31 cellular contexts compared by ENCODE assay signal in genomic region chr12:49417558-49417957, GRCh38.
"Had no signal": no experiment of that assay in that cellular context is flagged by ENCODE, and none has a peak within 500 bp of the region (broad histone marks: within the 10 kb centered on the region; RNA-seq: fewer than 3 reads in every experiment).

No MANE protein-coding gene starts in this region.

- H3K27me3 Mint-ChIP-seq: naive B cell; stimulated activated naive CD8-positive, alpha-beta T cell treated with anti-CD3 and anti-CD28 coated beads, Interleukin-15, Interleukin-2, amounts not matched to agents 100 ng/mL and 50 ng/mL, for 24 hours had no signal

- H3K4me3 ChIP-seq: left lung, lower lobe of right lung, neural progenitor cell, psoas muscle, right atrium auricular region, sigmoid colon, spleen, suprapubic skin, thoracic aorta, tibial artery, uterus had no signal

- H3K36me3 Mint-ChIP-seq: immature natural killer cell; naive B cell; natural killer cell; stimulated activated effector memory CD8-positive, alpha-beta T cell treated with anti-CD3 and anti-CD28 coated beads, Interleukin-12 subunit alpha, Interleukin-12 subunit beta, amount 100 ng/mL, for 72 hours had no signal

- H3K27ac ChIP-seq: left lung, lower lobe of right lung, neural progenitor cell, neutrophil, parathyroid adenoma, psoas muscle, right atrium auricular region, sigmoid colon, spleen, suprapubic skin, thoracic aorta, tibial artery, uterus had no signal

- FAIRE-seq: islet of Langerhans, kidney, small intestine had no signal

- H3K9me3 Mint-ChIP-seq: immature natural killer cell; naive B cell; natural killer cell; nephron progenitor cell; neural progenitor cell; stimulated activated effector memory CD8-positive, alpha-beta T cell treated with anti-CD3 and anti-CD28 coated beads, Interleukin-12 subunit alpha, Interleukin-12 subunit beta, amount 100 ng/mL, for 72 hours; stimulated activated naive CD8-positive, alpha-beta T cell treated with anti-CD3 and anti-CD28 coated beads, Interleukin-15, Interleukin-2, amounts not matched to agents 100 ng/mL and 50 ng/mL, for 24 hours had no signal

- H2AFZ ChIP-seq: neural progenitor cell, parathyroid adenoma had no signal

- ATAC-seq: left lung; lower lobe of right lung; natural killer cell; psoas muscle; stimulated activated effector memory CD8-positive, alpha-beta T cell treated with anti-CD3 and anti-CD28 coated beads, Interleukin-12 subunit alpha, Interleukin-12 subunit beta, amount 100 ng/mL, for 72 hours had no signal

- H3K9me3 ChIP-seq: left lung, lower lobe of right lung, neutrophil, psoas muscle, right atrium auricular region, sigmoid colon, spleen, suprapubic skin, thoracic aorta, tibial artery, uterus had no signal

- H3K36me3 ChIP-seq: left lung, lower lobe of right lung, neural progenitor cell, neutrophil, right atrium auricular region, sigmoid colon, spleen, suprapubic skin, thoracic aorta, tibial artery, uterus had no signal

- H3K27ac Mint-ChIP-seq: immature natural killer cell; natural killer cell; neural progenitor cell; stimulated activated effector memory CD8-positive, alpha-beta T cell treated with anti-CD3 and anti-CD28 coated beads, Interleukin-12 subunit alpha, Interleukin-12 subunit beta, amount 100 ng/mL, for 72 hours; stimulated activated naive CD8-positive, alpha-beta T cell treated with anti-CD3 and anti-CD28 coated beads, Interleukin-15, Interleukin-2, amounts not matched to agents 100 ng/mL and 50 ng/mL, for 24 hours had no signal

- DNase-seq: hypothalamus; immature natural killer cell; kidney; left colon; left lung; lower lobe of right lung; mammary epithelial cell; mesendoderm; naive B cell; natural killer cell; nephron progenitor cell; occipital lobe; psoas muscle; sigmoid colon; spleen; stimulated activated CD4-positive, alpha-beta T cell treated with anti-CD3 and anti-CD28 coated beads, Interleukin-4, amount 100 ng/mL, for 24 hours; stimulated activated naive CD4-positive, alpha-beta T cell; tibial artery; trophoblast cell; uterus had no signal

- H3K4me3 Mint-ChIP-seq: immature natural killer cell; mesothelial cell of epicardium; natural killer cell; nephron progenitor cell; neural progenitor cell; stimulated activated effector memory CD8-positive, alpha-beta T cell treated with anti-CD3 and anti-CD28 coated beads, Interleukin-12 subunit alpha, Interleukin-12 subunit beta, amount 100 ng/mL, for 72 hours; stimulated activated naive CD8-positive, alpha-beta T cell treated with anti-CD3 and anti-CD28 coated beads, Interleukin-15, Interleukin-2, amounts not matched to agents 100 ng/mL and 50 ng/mL, for 24 hours had no signal

- H3K4me1 ChIP-seq: left lung, lower lobe of right lung, right atrium auricular region, sigmoid colon, spleen, tibial artery, uterus had no signal

- H3K27me3 ChIP-seq: left lung, neural progenitor cell, neutrophil, right atrium auricular region, sigmoid colon, spleen, suprapubic skin, tibial artery, uterus had no signal

- H3K9ac ChIP-seq: neural progenitor cell, parathyroid adenoma had no signal

- H3K4me1 Mint-ChIP-seq: stimulated activated effector memory CD8-positive, alpha-beta T cell treated with anti-CD3 and anti-CD28 coated beads, Interleukin-12 subunit alpha, Interleukin-12 subunit beta, amount 100 ng/mL, for 72 hours had no signal

- H3K4me2 ChIP-seq: neural progenitor cell had no signal
